11 cellular contexts compared by ENCODE assay signal in the genomic region with DNA sequence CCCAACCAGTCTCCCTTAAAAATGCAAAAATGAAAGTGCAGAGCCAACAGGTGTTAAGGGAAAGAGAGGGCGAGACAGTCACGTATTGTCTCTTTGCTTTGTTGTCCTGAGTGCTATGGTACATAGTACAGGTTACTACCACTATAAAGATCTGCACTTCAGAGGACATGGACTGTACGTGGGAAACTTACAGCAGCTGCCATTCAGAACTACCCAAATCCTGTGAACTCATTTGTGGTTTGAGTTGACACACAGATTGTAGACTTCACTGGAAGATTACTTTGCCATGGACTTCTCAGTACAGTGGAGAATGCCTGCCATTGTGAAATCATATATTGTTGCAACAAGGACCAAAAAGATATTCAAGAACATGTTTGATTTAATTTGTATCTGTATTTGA.
"Had no signal": no experiment of that assay in that cellular context is flagged by ENCODE, and none has a peak within 500 bp of the region (broad histone marks: within the 10 kb centered on the region; RNA-seq: fewer than 3 reads in every experiment).

No MANE protein-coding gene starts in this region.

- H3K27me3 ChIP-seq: colonic mucosa, neural progenitor cell, ovary had no signal

- H3K27ac Mint-ChIP-seq: neural progenitor cell; stimulated activated memory B cell treated with anti-CD40 and anti-IgM and Interleukin-4, amounts not matched to agents 10 μg/mL and 1 μg/mL and 100 μg/mL, for 72 hours had no signal

- H3K27me3 Mint-ChIP-seq: naive B cell; stimulated activated memory B cell treated with anti-CD40 and anti-IgM and Interleukin-4, amounts not matched to agents 10 μg/mL and 1 μg/mL and 100 μg/mL, for 72 hours had no signal

- H3K27ac ChIP-seq: colonic mucosa, neural progenitor cell, ovary had no signal

- DNase-seq: activated CD4-positive, alpha-beta T cell treated with anti-CD3 and anti-CD28 coated beads for 4 hours; activated naive CD4-positive, alpha-beta T cell treated with Interleukin-2 at 50 U/mL for 16 hours; colonic mucosa; hippocampal formation; midbrain; naive B cell; ovary; SK-N-SH; T-helper 1 cell had no signal

- H3K4me1 ChIP-seq: colonic mucosa, neural progenitor cell had no signal

- H3K9me3 Mint-ChIP-seq: naive B cell; neural progenitor cell; stimulated activated memory B cell treated with anti-CD40 and anti-IgM and Interleukin-4, amounts not matched to agents 10 μg/mL and 1 μg/mL and 100 μg/mL, for 72 hours had no signal

- H3K4me1 Mint-ChIP-seq: neural progenitor cell; stimulated activated memory B cell treated with anti-CD40 and anti-IgM and Interleukin-4, amounts not matched to agents 10 μg/mL and 1 μg/mL and 100 μg/mL, for 72 hours had no signal

- H3K36me3 ChIP-seq: ovary had no signal

- H3K4me3 Mint-ChIP-seq: naive B cell; neural progenitor cell; stimulated activated memory B cell treated with anti-CD40 and anti-IgM and Interleukin-4, amounts not matched to agents 10 μg/mL and 1 μg/mL and 100 μg/mL, for 72 hours had no signal

- ATAC-seq: stimulated activated memory B cell treated with anti-CD40 and anti-IgM and Interleukin-4, amounts not matched to agents 10 μg/mL and 1 μg/mL and 100 μg/mL, for 72 hours had no signal

- H3K4me3 ChIP-seq: colonic mucosa, neural progenitor cell, ovary had no signal

- H3K9me3 ChIP-seq: colonic mucosa, ovary, SK-N-SH had no signal
